29 cellular contexts compared by ENCODE assay signal in genomic region chr15:94269954-94270353, GRCh38.
"Had no signal": no experiment of that assay in that cellular context is flagged by ENCODE, and none has a peak within 500 bp of the region (broad histone marks: within the 10 kb centered on the region; RNA-seq: fewer than 3 reads in every experiment).

No MANE protein-coding gene starts in this region.

- ATAC-seq: K562, PC-3, SK-N-SH treated with all-trans-retinoic acid at 6 μM for 48 hours had no signal

- H3K27ac ChIP-seq: SJSA1, VCaP had no signal

- FAIRE-seq: astrocyte, K562, RCC 7860, TTC549 had no signal

- H3K4me3 Mint-ChIP-seq: activated CD4-positive, alpha-beta memory T cell treated with anti-CD3 and anti-CD28 coated beads, Interleukin-2, amount 10 ng/mL, durations not matched to agents 7 days and 5 days; activated CD4-positive, alpha-beta T cell treated with anti-CD3 and anti-CD28 coated beads, Interleukin-2, amount 10 ng/mL, durations not matched to agents 7 days and 5 days; activated naive CD4-positive, alpha-beta T cell treated with anti-CD3 and anti-CD28 coated beads, Interleukin-2, amount 50 U/mL, for 24 hours; brain; central memory CD8-positive, alpha-beta T cell had no signal

- H3K27ac Mint-ChIP-seq: activated CD4-positive, alpha-beta memory T cell treated with anti-CD3 and anti-CD28 coated beads, Interleukin-2, amount 10 ng/mL, durations not matched to agents 7 days and 5 days; activated CD4-positive, alpha-beta T cell treated with anti-CD3 and anti-CD28 coated beads, Interleukin-2, amount 10 ng/mL, durations not matched to agents 7 days and 5 days; activated naive CD4-positive, alpha-beta T cell treated with anti-CD3 and anti-CD28 coated beads, Interleukin-2, amount 50 U/mL, for 24 hours; brain had no signal

- H3K36me3 ChIP-seq: SJSA1 had no signal

- H3K4me1 Mint-ChIP-seq: brain had no signal

- H3K9me3 ChIP-seq: SJSA1 had no signal

- H3K4me1 ChIP-seq: SJSA1 had no signal

- H3K27me3 Mint-ChIP-seq: activated CD4-positive, alpha-beta memory T cell treated with anti-CD3 and anti-CD28 coated beads, Interleukin-2, amount 10 ng/mL, durations not matched to agents 7 days and 5 days; activated CD4-positive, alpha-beta T cell treated with anti-CD3 and anti-CD28 coated beads, Interleukin-2, amount 10 ng/mL, durations not matched to agents 7 days and 5 days; activated naive CD4-positive, alpha-beta T cell treated with anti-CD3 and anti-CD28 coated beads, Interleukin-2, amount 50 U/mL, for 24 hours; central memory CD8-positive, alpha-beta T cell had no signal

- H3K9me3 Mint-ChIP-seq: activated CD4-positive, alpha-beta memory T cell treated with anti-CD3 and anti-CD28 coated beads, Interleukin-2, amount 10 ng/mL, durations not matched to agents 7 days and 5 days; activated naive CD4-positive, alpha-beta T cell treated with anti-CD3 and anti-CD28 coated beads, Interleukin-2, amount 50 U/mL, for 24 hours; brain; central memory CD8-positive, alpha-beta T cell had no signal

- H3K36me3 Mint-ChIP-seq: brain had no signal

- H3K27me3 ChIP-seq: SJSA1 had no signal

- H3K4me3 ChIP-seq: K562, SJSA1 had no signal

- DNase-seq: activated CD4-positive, alpha-beta memory T cell treated with anti-CD3 and anti-CD28 coated beads, Interleukin-2, amount 10 ng/mL, durations not matched to agents 7 days and 5 days; activated CD4-positive, alpha-beta T cell treated with anti-CD3 and anti-CD28 coated beads, Interleukin-2, amount 10 ng/mL, durations not matched to agents 7 days and 5 days; activated CD4-positive, CD25-positive, alpha-beta regulatory T cell; activated effector memory CD4-positive, alpha-beta T cell treated with Interleukin-2 at 50 U/mL for 16 hours; activated naive CD4-positive, alpha-beta T cell; activated T-cell treated with anti-CD3 and anti-CD28 coated beads for 4 hours; amygdala; Kasumi-1; NCI-H1092; NCI-H1417; NCI-H1930; NCI-H2171; NCI-H2227 treated with DMSO at 0.1 percent for 48 hours; NCI-H526; NCI-H774; PC-3; SHP77; T-helper 2 cell; T1000 had no signal
